Comparison of ENCODE assay signal across 10 cellular contexts in genomic region chr6:1856381-1856780, GRCh38.
DNase-seq lines count a peak whose midpoint lies in the region; ATAC-seq and TF ChIP-seq lines count a peak whose summit lies in the region.
"Had no signal": no experiment of that assay in that cellular context is flagged by ENCODE, and none has a peak within 500 bp of the region (broad histone marks: within the 10 kb centered on the region; RNA-seq: fewer than 3 reads in every experiment).

No MANE protein-coding gene starts in this region.

- DNase-seq in NCI-H1436 treated with DMSO at 0.1 percent for 48 hours (lab: John Stamatoyannopoulos, UW) (peak; percentile 55), endodermal cell (no peak), NCI-H1694 (lab: John Stamatoyannopoulos, UW) (no peak), putamen (ENCODE audit: low spot score) (no peak), SW 1271 (lab: John Stamatoyannopoulos, UW) (no peak)
- DNase-seq in natural killer cell treated with Interleukin-12 subunit alpha and Interleukin-12 subunit beta and Interleukin-15 and Interleukin-18, amount 100 ng/mL, for 72 hours (ENCODE audit: low spot score), result no peak

- no peaks in the 10 kb centered on the region for H3K36me3 Mint-ChIP-seq in endodermal cell (ENCODE audit: low read depth)
- no peaks in the 10 kb centered on the region for H3K36me3 Mint-ChIP-seq in natural killer cell treated with Interleukin-12 subunit alpha and Interleukin-12 subunit beta and Interleukin-15 and Interleukin-18, amount 100 ng/mL, for 72 hours

- peak; percentile 18 for TF ChIP-seq CTCF in endodermal cell (conservative IDR thresholded peaks at IDR 0.05)

- no peak overlapping the region for H3K9ac ChIP-seq in endodermal cell (ENCODE audit: extremely low read depth, low read length, poor library complexity, severe bottlenecking)

- no peaks in the 10 kb centered on the region for H3K36me3 ChIP-seq in endodermal cell (ENCODE audit: control insufficient read depth, insufficient read depth, low read length)
- H3K36me3 ChIP-seq: SJSA1 had no signal

- no peaks in the 10 kb centered on the region for H3K9me3 Mint-ChIP-seq in endodermal cell
- H3K9me3 Mint-ChIP-seq in natural killer cell treated with Interleukin-12 subunit alpha and Interleukin-12 subunit beta and Interleukin-15 and Interleukin-18, amount 100 ng/mL, for 72 hours, result no peaks in the 10 kb centered on the region
- H3K9me3 Mint-ChIP-seq: stimulated activated naive CD8-positive, alpha-beta T cell treated with anti-CD3 and anti-CD28 coated beads, Interleukin-15, Interleukin-2, amounts not matched to agents 100 ng/mL and 50 ng/mL, for 24 hours had no signal

- no peak overlapping the region for H3K4me3 ChIP-seq in endodermal cell (ENCODE audit: low read length)
- H3K4me3 ChIP-seq: SJSA1 had no signal

- H3K27ac Mint-ChIP-seq in endodermal cell, result no peak overlapping the region
- H3K27ac Mint-ChIP-seq in natural killer cell treated with Interleukin-12 subunit alpha and Interleukin-12 subunit beta and Interleukin-15 and Interleukin-18, amount 100 ng/mL, for 72 hours, result no peak overlapping the region
- H3K27ac Mint-ChIP-seq: stimulated activated naive CD8-positive, alpha-beta T cell treated with anti-CD3 and anti-CD28 coated beads, Interleukin-15, Interleukin-2, amounts not matched to agents 100 ng/mL and 50 ng/mL, for 24 hours had no signal

- ATAC-seq in GM18517 (IDR thresholded peaks at IDR 0.05; ENCODE audit: unreplicated experiment) (peak; percentile 89), HG02610 (IDR thresholded peaks at IDR 0.05; ENCODE audit: unreplicated experiment) (peak; percentile 71)
- no peak for ATAC-seq in natural killer cell treated with Interleukin-12 subunit alpha and Interleukin-12 subunit beta and Interleukin-15 and Interleukin-18, amount 100 ng/mL, for 72 hours

- no peaks in the 10 kb centered on the region for H3K9me3 ChIP-seq in endodermal cell (ENCODE audit: control insufficient read depth, low read length)
- H3K9me3 ChIP-seq: SJSA1 had no signal

- no peaks in the 10 kb centered on the region for H3K4me1 Mint-ChIP-seq in endodermal cell
- no peaks in the 10 kb centered on the region for H3K4me1 Mint-ChIP-seq in natural killer cell treated with Interleukin-12 subunit alpha and Interleukin-12 subunit beta and Interleukin-15 and Interleukin-18, amount 100 ng/mL, for 72 hours (ENCODE audit: low read depth in 2 of 2)

- H3K4me3 Mint-ChIP-seq in endodermal cell, result no peak overlapping the region
- no peak overlapping the region for H3K4me3 Mint-ChIP-seq in natural killer cell treated with Interleukin-12 subunit alpha and Interleukin-12 subunit beta and Interleukin-15 and Interleukin-18, amount 100 ng/mL, for 72 hours
- H3K4me3 Mint-ChIP-seq: stimulated activated naive CD8-positive, alpha-beta T cell treated with anti-CD3 and anti-CD28 coated beads, Interleukin-15, Interleukin-2, amounts not matched to agents 100 ng/mL and 50 ng/mL, for 24 hours had no signal

- H3K27ac ChIP-seq in endodermal cell (ENCODE audit: low read depth, low read length), result no peak overlapping the region
- H3K27ac ChIP-seq: SJSA1 had no signal

- H3K27me3 Mint-ChIP-seq in endodermal cell (ENCODE audit: insufficient read depth), result no peaks in the 10 kb centered on the region
- no peaks in the 10 kb centered on the region for H3K27me3 Mint-ChIP-seq in natural killer cell treated with Interleukin-12 subunit alpha and Interleukin-12 subunit beta and Interleukin-15 and Interleukin-18, amount 100 ng/mL, for 72 hours
- H3K27me3 Mint-ChIP-seq: stimulated activated naive CD8-positive, alpha-beta T cell treated with anti-CD3 and anti-CD28 coated beads, Interleukin-15, Interleukin-2, amounts not matched to agents 100 ng/mL and 50 ng/mL, for 24 hours had no signal

- H3K27me3 ChIP-seq in endodermal cell (ENCODE audit: control insufficient read depth, insufficient read depth, low read length, poor library complexity, severe bottlenecking), result no peaks in the 10 kb centered on the region
- H3K27me3 ChIP-seq: SJSA1 had no signal

- WGBS in endodermal cell (ENCODE audit: insufficient coverage in 1 of 2, insufficient read length in 1 of 2), 2 experiments, result 67 to 91% methylated on average over 1 to 3 of the region's 3 CpGs

- H3K4me1 ChIP-seq in endodermal cell (ENCODE audit: control insufficient read depth, insufficient read depth, low read length), result no peaks in the 10 kb centered on the region

Comparison
In these comparisons a context has a peak if more than half of its experiments do, and no peak if none do; other contexts are left out.
1. ATAC-seq: peak in GM18517 (single experiment) and HG02610 (single experiment); none in natural killer cell treated with Interleukin-12 subunit alpha and Interleukin-12 subunit beta and Interleukin-15 and Interleukin-18, amount 100 ng/mL, for 72 hours (0 of 2).